Comparison of ENCODE assay signal across 1 cellular context in the genomic region with DNA sequence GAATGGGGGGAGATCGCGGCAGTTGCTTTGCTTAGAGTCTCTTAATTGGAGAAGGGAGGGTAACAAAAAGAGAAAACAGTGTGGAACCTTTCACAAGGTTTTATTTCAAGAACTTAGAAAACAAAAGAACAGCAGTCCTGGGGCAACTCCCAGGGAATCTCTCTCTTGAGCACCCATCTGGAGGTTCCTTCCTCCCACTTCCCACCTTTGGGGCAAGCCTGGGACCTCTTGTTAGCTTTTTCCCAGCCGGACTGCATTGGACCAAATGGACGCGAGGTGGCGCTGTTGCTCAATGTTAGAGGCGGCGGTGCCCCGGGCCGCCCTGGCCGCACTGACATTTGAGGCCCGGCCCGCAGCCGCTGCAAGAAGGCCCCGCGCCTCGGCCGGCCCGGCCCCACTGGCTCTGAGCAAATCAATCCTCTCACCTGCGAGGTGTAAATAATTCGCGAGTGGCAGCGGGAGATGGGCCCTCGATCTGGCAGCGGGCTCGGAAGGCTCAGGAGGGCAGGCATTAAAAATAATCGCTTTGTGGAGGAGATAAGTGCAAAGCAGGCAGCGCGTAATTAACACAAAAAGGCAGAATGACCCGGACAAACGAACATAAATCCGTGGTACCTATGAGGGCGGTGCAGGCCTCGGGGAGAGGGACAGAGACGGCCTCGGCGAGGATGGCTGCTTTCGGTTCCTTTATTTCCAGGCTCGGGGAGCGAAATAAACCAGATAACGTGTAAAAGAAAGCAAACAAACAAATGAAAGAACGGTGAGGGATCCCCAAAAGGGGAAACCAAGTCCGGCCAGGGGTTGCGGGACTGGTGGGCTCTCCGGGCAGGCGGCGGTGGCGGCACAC.
TF ChIP-seq lines count a peak whose summit lies in the region.

No MANE protein-coding gene starts in this region.

TF ChIP-seq in HepG2, 621 proteins besides CTCF, POLR2A, EP300 and RAD21 (continued from another document):
- TF ChIP-seq, protein P1, sequence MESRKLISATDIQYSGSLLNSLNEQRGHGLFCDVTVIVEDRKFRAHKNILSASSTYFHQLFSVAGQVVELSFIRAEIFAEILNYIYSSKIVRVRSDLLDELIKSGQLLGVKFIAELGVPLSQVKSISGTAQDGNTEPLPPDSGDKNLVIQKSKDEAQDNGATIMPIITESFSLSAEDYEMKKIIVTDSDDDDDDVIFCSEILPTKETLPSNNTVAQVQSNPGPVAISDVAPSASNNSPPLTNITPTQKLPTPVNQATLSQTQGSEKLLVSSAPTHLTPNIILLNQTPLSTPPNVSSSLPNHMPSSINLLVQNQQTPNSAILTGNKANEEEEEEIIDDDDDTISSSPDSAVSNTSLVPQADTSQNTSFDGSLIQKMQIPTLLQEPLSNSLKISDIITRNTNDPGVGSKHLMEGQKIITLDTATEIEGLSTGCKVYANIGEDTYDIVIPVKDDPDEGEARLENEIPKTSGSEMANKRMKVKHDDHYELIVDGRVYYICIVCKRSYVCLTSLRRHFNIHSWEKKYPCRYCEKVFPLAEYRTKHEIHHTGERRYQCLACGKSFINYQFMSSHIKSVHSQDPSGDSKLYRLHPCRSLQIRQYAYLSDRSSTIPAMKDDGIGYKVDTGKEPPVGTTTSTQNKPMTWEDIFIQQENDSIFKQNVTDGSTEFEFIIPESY (CRISPR knock-in tag; IDR thresholded peaks at IDR 0.05): 0 out of 2 replicates have a peak, but pooled peaks have one; percentile 20
- TF ChIP-seq SYNCRIP (IDR thresholded peaks at IDR 0.05; ENCODE audit: insufficient read depth, low read depth, low read length) (no peak), KLF16 (CRISPR knock-in tag; IDR thresholded peaks at IDR 0.05) (0 out of 4 replicates have a peak, but pooled peaks of 1 of the 2 experiments have one; percentile 19), YY1 (IDR thresholded peaks at IDR 0.05; ENCODE audit: insufficient read depth, insufficient replicate concordance, low read depth, low read length) (peak; percentile 35), FOXK1 (CRISPR knock-in tag; IDR thresholded peaks at IDR 0.05; ENCODE audit: borderline replicate concordance, low read depth) (no peak), GABPB1 (CRISPR knock-in tag; IDR thresholded peaks at IDR 0.05) (peak; percentile 50; the same call in 1 of the 2 replicates), KDM2A (CRISPR knock-in tag; IDR thresholded peaks at IDR 0.05; ENCODE audit: borderline replicate concordance, low read depth) (peak; percentile 70; the same call in 1 of the 2 replicates), HDAC2 (CRISPR knock-in tag; IDR thresholded peaks at IDR 0.05) (no peak), ZNF143 (CRISPR knock-in tag; IDR thresholded peaks at IDR 0.05) (no peak), SALL1 (CRISPR knock-in tag; IDR thresholded peaks at IDR 0.05) (peak; percentile 25; the same call in 1 of the 2 replicates)
- TF ChIP-seq, protein P2, sequence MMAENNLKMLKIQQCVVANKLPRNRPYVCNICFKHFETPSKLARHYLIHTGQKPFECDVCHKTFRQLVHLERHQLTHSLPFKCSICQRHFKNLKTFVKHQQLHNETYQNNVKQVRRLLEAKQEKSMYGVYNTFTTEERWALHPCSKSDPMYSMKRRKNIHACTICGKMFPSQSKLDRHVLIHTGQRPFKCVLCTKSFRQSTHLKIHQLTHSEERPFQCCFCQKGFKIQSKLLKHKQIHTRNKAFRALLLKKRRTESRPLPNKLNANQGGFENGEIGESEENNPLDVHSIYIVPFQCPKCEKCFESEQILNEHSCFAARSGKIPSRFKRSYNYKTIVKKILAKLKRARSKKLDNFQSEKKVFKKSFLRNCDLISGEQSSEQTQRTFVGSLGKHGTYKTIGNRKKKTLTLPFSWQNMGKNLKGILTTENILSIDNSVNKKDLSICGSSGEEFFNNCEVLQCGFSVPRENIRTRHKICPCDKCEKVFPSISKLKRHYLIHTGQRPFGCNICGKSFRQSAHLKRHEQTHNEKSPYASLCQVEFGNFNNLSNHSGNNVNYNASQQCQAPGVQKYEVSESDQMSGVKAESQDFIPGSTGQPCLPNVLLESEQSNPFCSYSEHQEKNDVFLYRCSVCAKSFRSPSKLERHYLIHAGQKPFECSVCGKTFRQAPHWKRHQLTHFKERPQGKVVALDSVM (CRISPR knock-in tag; IDR thresholded peaks at IDR 0.05): 0 out of 2 replicates have a peak, but pooled peaks have one; percentile 22
- TF ChIP-seq, protein P3, sequence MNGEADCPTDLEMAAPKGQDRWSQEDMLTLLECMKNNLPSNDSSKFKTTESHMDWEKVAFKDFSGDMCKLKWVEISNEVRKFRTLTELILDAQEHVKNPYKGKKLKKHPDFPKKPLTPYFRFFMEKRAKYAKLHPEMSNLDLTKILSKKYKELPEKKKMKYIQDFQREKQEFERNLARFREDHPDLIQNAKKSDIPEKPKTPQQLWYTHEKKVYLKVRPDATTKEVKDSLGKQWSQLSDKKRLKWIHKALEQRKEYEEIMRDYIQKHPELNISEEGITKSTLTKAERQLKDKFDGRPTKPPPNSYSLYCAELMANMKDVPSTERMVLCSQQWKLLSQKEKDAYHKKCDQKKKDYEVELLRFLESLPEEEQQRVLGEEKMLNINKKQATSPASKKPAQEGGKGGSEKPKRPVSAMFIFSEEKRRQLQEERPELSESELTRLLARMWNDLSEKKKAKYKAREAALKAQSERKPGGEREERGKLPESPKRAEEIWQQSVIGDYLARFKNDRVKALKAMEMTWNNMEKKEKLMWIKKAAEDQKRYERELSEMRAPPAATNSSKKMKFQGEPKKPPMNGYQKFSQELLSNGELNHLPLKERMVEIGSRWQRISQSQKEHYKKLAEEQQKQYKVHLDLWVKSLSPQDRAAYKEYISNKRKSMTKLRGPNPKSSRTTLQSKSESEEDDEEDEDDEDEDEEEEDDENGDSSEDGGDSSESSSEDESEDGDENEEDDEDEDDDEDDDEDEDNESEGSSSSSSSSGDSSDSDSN (CRISPR knock-in tag; IDR thresholded peaks at IDR 0.05): peak; percentile 34; the same call in 1 of the 2 replicates
- TF ChIP-seq, protein P4, sequence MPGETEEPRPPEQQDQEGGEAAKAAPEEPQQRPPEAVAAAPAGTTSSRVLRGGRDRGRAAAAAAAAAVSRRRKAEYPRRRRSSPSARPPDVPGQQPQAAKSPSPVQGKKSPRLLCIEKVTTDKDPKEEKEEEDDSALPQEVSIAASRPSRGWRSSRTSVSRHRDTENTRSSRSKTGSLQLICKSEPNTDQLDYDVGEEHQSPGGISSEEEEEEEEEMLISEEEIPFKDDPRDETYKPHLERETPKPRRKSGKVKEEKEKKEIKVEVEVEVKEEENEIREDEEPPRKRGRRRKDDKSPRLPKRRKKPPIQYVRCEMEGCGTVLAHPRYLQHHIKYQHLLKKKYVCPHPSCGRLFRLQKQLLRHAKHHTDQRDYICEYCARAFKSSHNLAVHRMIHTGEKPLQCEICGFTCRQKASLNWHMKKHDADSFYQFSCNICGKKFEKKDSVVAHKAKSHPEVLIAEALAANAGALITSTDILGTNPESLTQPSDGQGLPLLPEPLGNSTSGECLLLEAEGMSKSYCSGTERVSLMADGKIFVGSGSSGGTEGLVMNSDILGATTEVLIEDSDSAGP (CRISPR knock-in tag; IDR thresholded peaks at IDR 0.05; ENCODE audit: borderline replicate concordance): peak; percentile 48; the same call in 1 of the 2 replicates
